In the genomic region with DNA sequence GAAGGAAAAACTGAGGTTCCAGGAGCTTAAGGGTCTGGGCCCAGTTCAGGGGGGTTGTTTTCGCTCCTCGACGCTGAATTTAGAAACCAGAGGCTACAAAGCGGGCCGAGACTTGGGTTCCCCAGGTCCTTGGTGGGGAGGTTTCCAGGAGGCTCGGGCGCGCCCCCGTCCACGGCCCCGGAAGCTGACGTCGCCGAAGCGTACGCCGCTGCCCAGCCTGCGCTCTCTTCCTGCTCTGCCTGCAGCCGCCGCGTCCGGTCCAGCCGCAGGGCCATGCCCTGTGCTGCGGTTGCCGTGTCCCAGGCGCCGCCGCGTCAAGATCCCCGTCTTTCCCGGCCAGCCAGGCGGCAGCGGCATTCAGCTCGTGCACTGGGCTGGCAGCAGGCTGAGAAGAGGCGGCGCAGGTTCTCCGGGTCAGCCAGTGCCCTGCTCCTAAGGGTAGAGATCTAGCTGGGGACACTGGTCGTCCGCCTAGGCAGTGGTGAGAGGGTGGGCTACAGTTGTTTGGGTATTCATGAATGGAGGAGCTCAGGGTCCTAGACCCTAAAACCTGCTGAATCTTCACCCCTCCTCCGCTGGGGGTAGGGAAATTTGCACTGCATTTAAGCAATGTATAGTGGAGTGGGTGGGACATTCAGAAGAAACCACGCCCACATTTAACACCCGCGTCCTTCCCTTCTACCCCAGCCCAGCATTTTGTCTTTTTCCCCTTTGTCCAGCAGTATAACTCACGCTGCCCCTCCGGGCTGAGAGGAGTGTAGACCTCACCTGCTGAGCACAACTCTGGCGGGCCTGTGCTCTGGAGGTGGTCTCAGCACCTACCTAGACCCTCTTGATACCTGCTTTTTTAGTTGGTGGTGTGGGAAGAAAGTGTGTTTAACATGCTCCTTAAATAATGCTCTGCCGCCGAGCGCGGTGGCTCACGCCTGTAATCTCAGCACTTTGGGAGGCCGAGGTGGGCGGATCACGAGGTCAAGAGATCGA, we compare ENCODE assay signal across 7 cellular contexts. TPM values are rescaled to one million over a fixed set of nuclear protein-coding genes. Genes with fewer than 3 reads are reported as not detected.
DNase-seq lines count a peak whose midpoint lies in the region; ATAC-seq and TF ChIP-seq lines count a peak whose summit lies in the region.

No MANE protein-coding gene starts in this region.

- no peaks in the 10 kb centered on the region for H3K27me3 ChIP-seq in colonic mucosa

- intact Hi-C loops in colonic mucosa (cut with DNase I): loop anchor here (5.0 kb wide), 1 partner anchor 112 kb away; no protein-coding TSS in a partner anchor
- intact Hi-C loops in left colon (cut with DNase I, micrococcal nuclease): no loop called here

- H3K4me3 ChIP-seq in colonic mucosa: peak overlapping the region; percentile 91

- DNase-seq in NCI-H2196 treated with DMSO at 0.1 percent for 48 hours (lab: John Stamatoyannopoulos, UW; ENCODE audit: unreplicated experiment) (peak; percentile 65), colonic mucosa (peak; percentile 82), left colon (peak; percentile 87 to 92)
- DNase-seq in activated CD4-positive, alpha-beta T cell treated with anti-CD3 and anti-CD28 coated beads for 4 hours: peak; percentile 60 to 71
- DNase-seq in stimulated activated CD4-positive, alpha-beta T cell treated with anti-CD3 and anti-CD28 coated beads, Interleukin-1b, Interleukin-23, amount 100 ng/mL, for 24 hours (ENCODE audit: low read depth in 4 of 4, low spot score in 1 of 4): peak in 3 of 4 experiments; percentile 12 to 59 (median 54)

- H3K4me1 ChIP-seq in colonic mucosa: peaks cover 7% of the 10 kb centered on the region

- H3K9me3 ChIP-seq in colonic mucosa: no peaks in the 10 kb centered on the region

- H3K9ac ChIP-seq in colonic mucosa (ENCODE audit: low read depth in 2 of 2, low read length in 2 of 2): peak overlapping the region; percentile 76 to 97

- ATAC-seq in GM18517 (IDR thresholded peaks at IDR 0.05; ENCODE audit: unreplicated experiment): peak; percentile 39
- peak; percentile 48 for ATAC-seq in HG02970 (IDR thresholded peaks at IDR 0.05; ENCODE audit: low FRiP score, unreplicated experiment)
- peak; percentile 80 for ATAC-seq in left colon

- peak overlapping the region; percentile 91 for H3K27ac ChIP-seq in colonic mucosa

- H3K36me3 ChIP-seq in colonic mucosa: no peaks in the 10 kb centered on the region

- TF ChIP-seq CTCF in colonic mucosa (IDR thresholded peaks at IDR 0.05): no peak

RNA-seq across cellular contexts. Expression of gene TRIM26, which starts 1.1 kb away (rescaled TPM):
- total RNA-seq in colonic mucosa (10 to 100 TPM; 48.2 to 53.5 TPM), left colon (10 to 100 TPM; 47.1 to 48.7 TPM)

RNA-seq across cellular contexts. Expression of gene TRIM15, which starts 50.9 kb away (rescaled TPM):
- total RNA-seq in colonic mucosa (10 to 100 TPM; 26.8 to 47.3 TPM), left colon (10 to 100 TPM; 58.8 to 62.5 TPM)

RNA-seq across cellular contexts. Expression of gene TRIM10, which starts 53.3 kb away (rescaled TPM):
- total RNA-seq in colonic mucosa (1 to 10 TPM; 3.8 to 3.9 TPM), left colon (1 to 10 TPM; 5.6 to 6.3 TPM)

Comparison
In these comparisons a context has a peak if more than half of its experiments do, and no peak if none do; other contexts are left out.
1. Peak in every context shown above with its lines: DNase-seq, ATAC-seq, H3K4me3 ChIP-seq and H3K27ac ChIP-seq.